In the genomic region with DNA sequence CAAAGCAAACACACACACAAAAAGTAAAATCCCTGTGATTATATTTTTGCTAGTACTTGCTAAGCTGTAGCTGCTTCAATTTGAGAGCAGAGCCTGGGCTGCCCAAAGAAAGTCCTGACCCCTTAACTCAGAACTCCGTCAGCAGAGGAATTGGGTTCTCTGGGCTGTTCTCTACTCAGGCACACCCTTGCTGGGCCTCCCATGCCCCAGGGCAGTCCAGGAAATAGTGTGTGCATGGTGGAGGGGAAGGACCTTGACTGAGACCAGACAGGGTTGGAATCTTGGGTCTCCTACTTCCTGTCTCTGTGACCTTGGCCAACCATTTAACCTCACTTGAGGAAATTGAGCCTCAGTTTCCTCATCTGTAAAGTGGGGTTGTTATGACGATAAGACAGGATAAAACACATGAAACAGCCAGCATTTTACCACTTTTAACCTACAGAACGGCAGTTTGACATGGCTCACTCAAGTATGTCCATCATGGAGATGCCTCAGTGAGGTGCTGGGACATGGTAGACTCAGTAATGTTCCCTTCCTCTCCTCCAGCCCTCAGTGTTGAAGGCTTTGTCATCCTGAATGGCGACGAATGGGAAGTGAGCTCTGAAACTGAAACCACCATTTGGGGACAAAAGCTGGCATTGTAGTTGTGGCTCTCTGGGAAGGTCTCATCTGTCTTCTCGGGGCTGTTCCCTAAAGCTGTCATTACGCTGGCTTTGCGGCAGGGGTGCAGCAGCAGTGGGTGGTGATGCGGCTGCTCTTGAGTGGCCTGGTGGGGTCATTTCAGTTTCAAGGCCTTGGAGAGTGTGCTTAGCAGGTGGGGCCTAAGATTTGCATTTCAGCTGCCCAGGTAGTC, we compare ENCODE assay signal across 11 cellular contexts.
A peak's percentile ranks its signal among the peaks of the same experiment; 100 is the strongest.
DNase-seq lines count a peak whose midpoint lies in the region; ATAC-seq and TF ChIP-seq lines count a peak whose summit lies in the region.
"Had no signal": no experiment of that assay in that cellular context is flagged by ENCODE, and none has a peak within 500 bp of the region (broad histone marks: within the 10 kb centered on the region; RNA-seq: fewer than 3 reads in every experiment).

No MANE protein-coding gene starts in this region.

- peak; percentile 53 for ATAC-seq in GM21717 (IDR thresholded peaks at IDR 0.05; ENCODE audit: unreplicated experiment)
- peak; percentile 19 for ATAC-seq in left lung

- H3K27me3 ChIP-seq in left lung = no peaks in the 10 kb centered on the region
- H3K27me3 ChIP-seq: heart right ventricle had no signal

- peak overlapping the region in 1 of 2 donors; percentile 67 for H3K27ac ChIP-seq in left lung

- DNase-seq in Ammon's horn (ENCODE audit: low spot score) (peak; percentile 39), SK-MEL-5 (ENCODE audit: low read depth, low spot score) (peak; percentile 22), left lung (no peak), NCI-H1436 treated with DMSO at 0.1 percent for 48 hours (lab: John Stamatoyannopoulos, UW) (no peak), NCI-H1105 (lab: John Stamatoyannopoulos, UW) (no peak), GM19238 (ENCODE audit: insufficient read length, low spot score) (no peak)
- DNase-seq in activated naive CD4-positive, alpha-beta T cell treated with Interleukin-2 at 50 U/mL for 16 hours = no peak
- DNase-seq: activated CD4-positive, alpha-beta T cell treated with anti-CD3 and anti-CD28 coated beads, Interleukin-2, amount 50 U/mL, for 48 hours; heart right ventricle; NCI-H82 had no signal

- peaks cover 0 to 15% of the 10 kb centered on the region in 2 donors for H3K36me3 ChIP-seq in left lung

- intact Hi-C loops in left lung (cut with DNase I) = no loop called here

- peaks cover 0 to 44% of the 10 kb centered on the region in 2 donors for H3K4me1 ChIP-seq in left lung

- in situ Hi-C loops in SK-MEL-5 (cut with HindIII; ENCODE audit: low pct_unique_long_range_greater_than_20kb, low sequenced_read_pairs) = no loop called here

- H3K4me3 ChIP-seq in left lung = no peak overlapping the region
- H3K4me3 ChIP-seq: heart right ventricle had no signal

- no peaks in the 10 kb centered on the region for H3K9me3 ChIP-seq in left lung
- H3K9me3 ChIP-seq: heart right ventricle had no signal

- TF ChIP-seq CTCF in left lung (IDR thresholded peaks at IDR 0.05) = no peak

Comparison
In these comparisons a context has a peak if more than half of its experiments do, and no peak if none do; other contexts are left out.
1. DNase-seq: peak in Ammon's horn (single experiment) and SK-MEL-5 (single experiment); none in left lung (0 of 2), NCI-H1436 treated with DMSO at 0.1 percent for 48 hours (single experiment), activated naive CD4-positive, alpha-beta T cell treated with Interleukin-2 at 50 U/mL for 16 hours (single experiment), NCI-H1105 (single experiment) and GM19238 (single experiment).